1 cellular context compared by ENCODE assay signal in the genomic region with DNA sequence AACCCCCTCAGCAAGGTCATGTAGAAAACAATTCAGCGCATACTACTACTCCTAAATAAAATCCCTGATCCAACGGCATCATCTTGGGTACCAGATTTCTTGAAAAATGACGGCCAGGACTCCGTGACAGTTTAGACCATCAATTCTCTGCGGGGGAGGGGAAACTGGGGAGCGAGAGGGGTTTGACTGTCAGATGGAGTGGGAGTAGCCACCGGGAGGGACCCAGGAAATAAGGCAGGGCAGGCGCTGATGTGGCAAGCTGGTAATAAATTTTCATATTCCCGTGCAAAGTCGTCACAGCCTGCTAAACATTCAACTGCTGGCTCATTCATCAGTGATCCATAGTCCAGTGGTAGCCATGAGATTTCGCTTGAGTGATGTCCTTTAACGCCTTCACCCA.
TF ChIP-seq lines count a peak whose summit lies in the region.

No MANE protein-coding gene starts in this region.

TF ChIP-seq in HepG2, 621 proteins besides CTCF, POLR2A, EP300 and RAD21:
- TF ChIP-seq, protein P1, sequence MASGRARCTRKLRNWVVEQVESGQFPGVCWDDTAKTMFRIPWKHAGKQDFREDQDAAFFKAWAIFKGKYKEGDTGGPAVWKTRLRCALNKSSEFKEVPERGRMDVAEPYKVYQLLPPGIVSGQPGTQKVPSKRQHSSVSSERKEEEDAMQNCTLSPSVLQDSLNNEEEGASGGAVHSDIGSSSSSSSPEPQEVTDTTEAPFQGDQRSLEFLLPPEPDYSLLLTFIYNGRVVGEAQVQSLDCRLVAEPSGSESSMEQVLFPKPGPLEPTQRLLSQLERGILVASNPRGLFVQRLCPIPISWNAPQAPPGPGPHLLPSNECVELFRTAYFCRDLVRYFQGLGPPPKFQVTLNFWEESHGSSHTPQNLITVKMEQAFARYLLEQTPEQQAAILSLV (CRISPR knock-in tag; IDR thresholded peaks at IDR 0.05; ENCODE audit: borderline replicate concordance): no peak
- TF ChIP-seq DDIT3 (CRISPR knock-in tag; IDR thresholded peaks at IDR 0.05) (no peak), MTA3 (CRISPR knock-in tag; IDR thresholded peaks at IDR 0.05) (no peak), TEAD3 (CRISPR knock-in tag; optimal IDR thresholded peaks at IDR 0.05; ENCODE audit: borderline replicate concordance) (no peak), NCOA1 (CRISPR knock-in tag; IDR thresholded peaks at IDR 0.05) (no peak), ZNF232 (CRISPR knock-in tag; IDR thresholded peaks at IDR 0.05; ENCODE audit: borderline replicate concordance) (no peak)
- TF ChIP-seq, protein P2, sequence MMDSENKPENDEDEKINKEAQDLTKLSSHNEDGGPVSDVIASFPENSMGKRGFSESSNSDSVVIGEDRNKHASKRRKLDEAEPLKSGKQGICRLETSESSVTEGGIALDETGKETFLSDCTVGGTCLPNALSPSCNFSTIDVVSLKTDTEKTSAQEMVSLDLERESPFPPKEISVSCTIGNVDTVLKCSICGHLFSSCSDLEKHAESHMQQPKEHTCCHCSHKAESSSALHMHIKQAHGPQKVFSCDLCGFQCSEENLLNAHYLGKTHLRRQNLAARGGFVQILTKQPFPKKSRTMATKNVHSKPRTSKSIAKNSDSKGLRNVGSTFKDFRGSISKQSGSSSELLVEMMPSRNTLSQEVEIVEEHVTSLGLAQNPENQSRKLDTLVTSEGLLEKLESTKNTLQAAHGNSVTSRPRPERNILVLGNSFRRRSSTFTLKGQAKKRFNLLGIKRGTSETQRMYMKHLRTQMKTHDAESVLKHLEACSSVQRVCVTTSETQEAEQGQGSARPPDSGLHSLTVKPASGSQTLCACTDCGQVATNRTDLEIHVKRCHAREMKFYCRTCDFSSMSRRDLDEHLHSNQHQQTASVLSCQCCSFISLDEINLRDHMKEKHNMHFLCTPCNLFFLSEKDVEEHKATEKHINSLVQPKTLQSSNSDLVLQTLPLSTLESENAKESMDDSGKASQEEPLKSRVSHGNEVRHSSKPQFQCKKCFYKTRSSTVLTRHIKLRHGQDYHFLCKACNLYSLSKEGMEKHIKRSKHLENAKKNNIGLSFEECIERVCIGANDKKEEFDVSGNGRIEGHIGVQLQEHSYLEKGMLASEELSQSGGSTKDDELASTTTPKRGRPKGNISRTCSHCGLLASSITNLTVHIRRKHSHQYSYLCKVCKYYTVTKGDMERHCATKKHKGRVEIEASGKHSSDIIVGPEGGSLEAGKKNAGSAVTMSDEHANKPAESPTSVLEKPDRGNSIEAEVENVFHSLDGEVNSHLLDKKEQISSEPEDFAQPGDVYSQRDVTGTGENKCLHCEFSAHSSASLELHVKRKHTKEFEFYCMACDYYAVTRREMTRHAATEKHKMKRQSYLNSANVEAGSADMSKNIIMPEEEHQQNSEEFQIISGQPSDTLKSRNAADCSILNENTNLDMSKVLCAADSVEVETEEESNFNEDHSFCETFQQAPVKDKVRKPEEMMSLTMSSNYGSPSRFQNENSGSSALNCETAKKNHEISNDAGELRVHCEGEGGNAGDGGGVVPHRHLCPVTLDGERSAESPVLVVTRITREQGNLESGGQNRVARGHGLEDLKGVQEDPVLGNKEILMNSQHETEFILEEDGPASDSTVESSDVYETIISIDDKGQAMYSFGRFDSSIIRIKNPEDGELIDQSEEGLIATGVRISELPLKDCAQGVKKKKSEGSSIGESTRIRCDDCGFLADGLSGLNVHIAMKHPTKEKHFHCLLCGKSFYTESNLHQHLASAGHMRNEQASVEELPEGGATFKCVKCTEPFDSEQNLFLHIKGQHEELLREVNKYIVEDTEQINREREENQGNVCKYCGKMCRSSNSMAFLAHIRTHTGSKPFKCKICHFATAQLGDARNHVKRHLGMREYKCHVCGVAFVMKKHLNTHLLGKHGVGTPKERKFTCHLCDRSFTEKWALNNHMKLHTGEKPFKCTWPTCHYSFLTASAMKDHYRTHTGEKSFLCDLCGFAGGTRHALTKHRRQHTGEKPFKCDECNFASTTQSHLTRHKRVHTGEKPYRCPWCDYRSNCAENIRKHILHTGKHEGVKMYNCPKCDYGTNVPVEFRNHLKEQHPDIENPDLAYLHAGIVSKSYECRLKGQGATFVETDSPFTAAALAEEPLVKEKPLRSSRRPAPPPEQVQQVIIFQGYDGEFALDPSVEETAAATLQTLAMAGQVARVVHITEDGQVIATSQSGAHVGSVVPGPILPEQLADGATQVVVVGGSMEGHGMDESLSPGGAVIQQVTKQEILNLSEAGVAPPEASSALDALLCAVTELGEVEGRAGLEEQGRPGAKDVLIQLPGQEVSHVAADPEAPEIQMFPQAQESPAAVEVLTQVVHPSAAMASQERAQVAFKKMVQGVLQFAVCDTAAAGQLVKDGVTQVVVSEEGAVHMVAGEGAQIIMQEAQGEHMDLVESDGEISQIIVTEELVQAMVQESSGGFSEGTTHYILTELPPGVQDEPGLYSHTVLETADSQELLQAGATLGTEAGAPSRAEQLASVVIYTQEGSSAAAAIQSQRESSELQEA (CRISPR knock-in tag; IDR thresholded peaks at IDR 0.05; ENCODE audit: not compliant biosample characterization): no peak
- TF ChIP-seq, protein P3, sequence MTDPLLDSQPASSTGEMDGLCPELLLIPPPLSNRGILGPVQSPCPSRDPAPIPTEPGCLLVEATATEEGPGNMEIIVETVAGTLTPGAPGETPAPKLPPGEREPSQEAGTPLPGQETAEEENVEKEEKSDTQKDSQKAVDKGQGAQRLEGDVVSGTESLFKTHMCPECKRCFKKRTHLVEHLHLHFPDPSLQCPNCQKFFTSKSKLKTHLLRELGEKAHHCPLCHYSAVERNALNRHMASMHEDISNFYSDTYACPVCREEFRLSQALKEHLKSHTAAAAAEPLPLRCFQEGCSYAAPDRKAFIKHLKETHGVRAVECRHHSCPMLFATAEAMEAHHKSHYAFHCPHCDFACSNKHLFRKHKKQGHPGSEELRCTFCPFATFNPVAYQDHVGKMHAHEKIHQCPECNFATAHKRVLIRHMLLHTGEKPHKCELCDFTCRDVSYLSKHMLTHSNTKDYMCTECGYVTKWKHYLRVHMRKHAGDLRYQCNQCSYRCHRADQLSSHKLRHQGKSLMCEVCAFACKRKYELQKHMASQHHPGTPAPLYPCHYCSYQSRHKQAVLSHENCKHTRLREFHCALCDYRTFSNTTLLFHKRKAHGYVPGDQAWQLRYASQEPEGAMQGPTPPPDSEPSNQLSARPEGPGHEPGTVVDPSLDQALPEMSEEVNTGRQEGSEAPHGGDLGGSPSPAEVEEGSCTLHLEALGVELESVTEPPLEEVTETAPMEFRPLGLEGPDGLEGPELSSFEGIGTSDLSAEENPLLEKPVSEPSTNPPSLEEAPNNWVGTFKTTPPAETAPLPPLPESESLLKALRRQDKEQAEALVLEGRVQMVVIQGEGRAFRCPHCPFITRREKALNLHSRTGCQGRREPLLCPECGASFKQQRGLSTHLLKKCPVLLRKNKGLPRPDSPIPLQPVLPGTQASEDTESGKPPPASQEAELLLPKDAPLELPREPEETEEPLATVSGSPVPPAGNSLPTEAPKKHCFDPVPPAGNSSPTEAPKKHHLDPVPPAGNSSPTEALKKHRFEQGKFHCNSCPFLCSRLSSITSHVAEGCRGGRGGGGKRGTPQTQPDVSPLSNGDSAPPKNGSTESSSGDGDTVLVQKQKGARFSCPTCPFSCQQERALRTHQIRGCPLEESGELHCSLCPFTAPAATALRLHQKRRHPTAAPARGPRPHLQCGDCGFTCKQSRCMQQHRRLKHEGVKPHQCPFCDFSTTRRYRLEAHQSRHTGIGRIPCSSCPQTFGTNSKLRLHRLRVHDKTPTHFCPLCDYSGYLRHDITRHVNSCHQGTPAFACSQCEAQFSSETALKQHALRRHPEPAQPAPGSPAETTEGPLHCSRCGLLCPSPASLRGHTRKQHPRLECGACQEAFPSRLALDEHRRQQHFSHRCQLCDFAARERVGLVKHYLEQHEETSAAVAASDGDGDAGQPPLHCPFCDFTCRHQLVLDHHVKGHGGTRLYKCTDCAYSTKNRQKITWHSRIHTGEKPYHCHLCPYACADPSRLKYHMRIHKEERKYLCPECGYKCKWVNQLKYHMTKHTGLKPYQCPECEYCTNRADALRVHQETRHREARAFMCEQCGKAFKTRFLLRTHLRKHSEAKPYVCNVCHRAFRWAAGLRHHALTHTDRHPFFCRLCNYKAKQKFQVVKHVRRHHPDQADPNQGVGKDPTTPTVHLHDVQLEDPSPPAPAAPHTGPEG (CRISPR knock-in tag; IDR thresholded peaks at IDR 0.05): no peak
